In the genomic region with DNA sequence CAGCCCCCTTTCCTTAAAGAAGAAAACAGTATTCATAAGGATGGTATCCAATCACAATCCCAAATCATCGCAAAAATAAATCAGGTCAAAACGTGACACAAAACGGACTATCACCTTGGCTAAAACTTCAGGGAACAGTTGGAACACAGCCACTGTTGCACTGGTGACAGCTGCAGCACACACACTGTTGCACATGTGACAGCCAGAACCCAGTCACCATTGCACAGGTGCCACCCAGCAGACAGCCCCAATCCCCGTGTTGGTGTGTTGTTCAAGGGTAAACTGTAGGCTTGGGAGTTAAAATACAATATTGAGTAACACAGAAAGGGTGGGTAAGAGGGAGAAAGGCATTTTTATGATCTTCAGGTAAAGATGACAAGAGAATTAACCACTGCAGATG, we compare ENCODE assay signal across 2 cellular contexts.
TF ChIP-seq lines count a peak whose summit lies in the region.

No MANE protein-coding gene starts in this region.

TF ChIP-seq in GM12891, 5 proteins besides CTCF, POLR2A, EP300 and RAD21:
- no peak for TF ChIP-seq POLR2AphosphoS5 (IDR thresholded peaks at IDR 0.05; ENCODE audit: low read depth, low read length)
- TF ChIP-seq POU2F2 (IDR thresholded peaks at IDR 0.05; ENCODE audit: low read depth, low read length): no peak
- no peak for TF ChIP-seq TAF1 (IDR thresholded peaks at IDR 0.05; ENCODE audit: low read depth, low read length)
- TF ChIP-seq PAX5 (IDR thresholded peaks at IDR 0.05; ENCODE audit: insufficient read depth, low read length, severe bottlenecking): no peak
- TF ChIP-seq SPI1 (IDR thresholded peaks at IDR 0.05; ENCODE audit: low read depth, low read length): no peak

TF ChIP-seq in GM12878, 131 proteins besides CTCF, POLR2A, EP300 and RAD21:
- TF ChIP-seq, protein P1, sequence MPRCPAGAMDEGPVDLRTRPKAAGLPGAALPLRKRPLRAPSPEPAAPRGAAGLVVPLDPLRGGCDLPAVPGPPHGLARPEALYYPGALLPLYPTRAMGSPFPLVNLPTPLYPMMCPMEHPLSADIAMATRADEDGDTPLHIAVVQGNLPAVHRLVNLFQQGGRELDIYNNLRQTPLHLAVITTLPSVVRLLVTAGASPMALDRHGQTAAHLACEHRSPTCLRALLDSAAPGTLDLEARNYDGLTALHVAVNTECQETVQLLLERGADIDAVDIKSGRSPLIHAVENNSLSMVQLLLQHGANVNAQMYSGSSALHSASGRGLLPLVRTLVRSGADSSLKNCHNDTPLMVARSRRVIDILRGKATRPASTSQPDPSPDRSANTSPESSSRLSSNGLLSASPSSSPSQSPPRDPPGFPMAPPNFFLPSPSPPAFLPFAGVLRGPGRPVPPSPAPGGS (IDR thresholded peaks at IDR 0.05; ENCODE audit: borderline replicate concordance, insufficient read depth, low read depth, low read length, poor library complexity, severe bottlenecking): peak; percentile 80
- TF ChIP-seq CEBPB (IDR thresholded peaks at IDR 0.05; ENCODE audit: borderline replicate concordance in 1 of 2, low read depth in 2 of 2, low read length in 2 of 2): no peak
- TF ChIP-seq, protein P2, sequence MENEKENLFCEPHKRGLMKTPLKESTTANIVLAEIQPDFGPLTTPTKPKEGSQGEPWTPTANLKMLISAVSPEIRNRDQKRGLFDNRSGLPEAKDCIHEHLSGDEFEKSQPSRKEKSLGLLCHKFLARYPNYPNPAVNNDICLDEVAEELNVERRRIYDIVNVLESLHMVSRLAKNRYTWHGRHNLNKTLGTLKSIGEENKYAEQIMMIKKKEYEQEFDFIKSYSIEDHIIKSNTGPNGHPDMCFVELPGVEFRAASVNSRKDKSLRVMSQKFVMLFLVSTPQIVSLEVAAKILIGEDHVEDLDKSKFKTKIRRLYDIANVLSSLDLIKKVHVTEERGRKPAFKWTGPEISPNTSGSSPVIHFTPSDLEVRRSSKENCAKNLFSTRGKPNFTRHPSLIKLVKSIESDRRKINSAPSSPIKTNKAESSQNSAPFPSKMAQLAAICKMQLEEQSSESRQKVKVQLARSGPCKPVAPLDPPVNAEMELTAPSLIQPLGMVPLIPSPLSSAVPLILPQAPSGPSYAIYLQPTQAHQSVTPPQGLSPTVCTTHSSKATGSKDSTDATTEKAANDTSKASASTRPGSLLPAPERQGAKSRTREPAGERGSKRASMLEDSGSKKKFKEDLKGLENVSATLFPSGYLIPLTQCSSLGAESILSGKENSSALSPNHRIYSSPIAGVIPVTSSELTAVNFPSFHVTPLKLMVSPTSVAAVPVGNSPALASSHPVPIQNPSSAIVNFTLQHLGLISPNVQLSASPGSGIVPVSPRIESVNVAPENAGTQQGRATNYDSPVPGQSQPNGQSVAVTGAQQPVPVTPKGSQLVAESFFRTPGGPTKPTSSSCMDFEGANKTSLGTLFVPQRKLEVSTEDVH (IDR thresholded peaks at IDR 0.05; ENCODE audit: low read depth, partially characterized antibody): no peak
